Comparison of ENCODE assay signal across 16 cellular contexts in the genomic region with DNA sequence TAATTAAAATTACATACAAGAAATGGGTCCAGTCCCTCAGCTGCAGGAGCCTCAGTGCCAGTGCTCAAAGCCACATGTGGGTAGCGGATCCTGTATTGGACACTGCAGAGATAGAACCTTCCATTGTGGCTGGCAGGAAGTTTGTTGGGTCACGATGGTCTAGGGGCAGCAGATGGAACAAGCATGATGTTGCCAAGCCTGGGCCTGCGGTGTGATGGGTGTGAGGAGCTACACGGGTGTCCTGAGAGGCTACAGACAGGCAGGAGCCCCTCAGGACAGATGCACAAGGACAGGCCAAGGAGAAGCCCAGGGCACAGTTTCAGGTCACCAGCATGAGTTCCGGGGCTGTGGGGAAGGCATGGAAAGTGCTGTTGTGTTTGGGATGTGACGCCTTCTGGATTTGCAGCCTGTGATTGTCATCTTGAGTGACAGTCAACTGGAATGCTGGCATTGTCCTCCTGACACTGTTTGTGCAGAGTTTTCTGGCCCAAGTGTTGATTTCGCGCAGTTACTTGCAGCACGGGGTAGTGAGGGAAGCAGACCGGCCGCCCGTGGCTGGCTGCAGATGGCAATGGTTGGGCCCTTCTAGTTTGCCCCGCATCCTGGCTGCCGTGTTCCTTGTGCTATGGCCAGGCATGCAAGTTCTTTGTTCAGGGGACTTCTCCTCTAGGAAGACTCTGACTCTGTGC.
DNase-seq lines count a peak whose midpoint lies in the region; ATAC-seq and TF ChIP-seq lines count a peak whose summit lies in the region.
"Had no signal": no experiment of that assay in that cellular context is flagged by ENCODE, and none has a peak within 500 bp of the region (broad histone marks: within the 10 kb centered on the region; RNA-seq: fewer than 3 reads in every experiment).

No MANE protein-coding gene starts in this region.

- intact Hi-C loops in CD4-positive, alpha-beta T cell (cut with DNase I, micrococcal nuclease): loop anchor here in 1 of 2 experiments (10.0 kb wide), 1 partner anchor 308 kb away; no protein-coding TSS in a partner anchor
- intact Hi-C loops in dorsolateral prefrontal cortex (cut with DNase I) (loop anchor here (5.0 kb wide), 3 partner anchors 105 to 210 kb away; no protein-coding TSS in a partner anchor), psoas muscle (cut with DNase I) (loop anchor here in 1 of 2 donors (5.0 kb wide), 1 partner anchor 40 kb away; no protein-coding TSS in a partner anchor)

- POLR2A ChIA-PET in CD4-positive, alpha-beta T cell (lab: Charles Lee): no interaction called here

- no peak overlapping the region for H3K27ac ChIP-seq in CD4-positive, alpha-beta T cell (ENCODE audit: low read depth, low read length)
- H3K27ac ChIP-seq in dorsolateral prefrontal cortex: peak overlapping the region in 56 of 59 donors; percentile 14 to 89 (median 70)
- H3K27ac ChIP-seq in psoas muscle: no peak overlapping the region

- H3K9me3 ChIP-seq in CD4-positive, alpha-beta T cell (ENCODE audit: control insufficient read depth, low read length): no peaks in the 10 kb centered on the region
- no peaks in the 10 kb centered on the region for H3K9me3 ChIP-seq in T-helper 17 cell (ENCODE audit: control insufficient read depth, low read length, poor library complexity, severe bottlenecking)
- no peaks in the 10 kb centered on the region for H3K9me3 ChIP-seq in psoas muscle

- no peaks in the 10 kb centered on the region for H3K36me3 ChIP-seq in psoas muscle (ENCODE audit: insufficient read depth in 1 of 2, low read depth in 1 of 2)

- no peaks in the 10 kb centered on the region for H3K9me3 Mint-ChIP-seq in CD4-positive, alpha-beta T cell
- H3K9me3 Mint-ChIP-seq: GM23338 had no signal

- TF ChIP-seq CTCF in CD4-positive, alpha-beta T cell (IDR thresholded peaks at IDR 0.05): no peak
- TF ChIP-seq CTCF in dorsolateral prefrontal cortex (IDR thresholded peaks at IDR 0.05 in 54 of 56, conservative IDR thresholded peaks at IDR 0.05 in 2 of 56; ENCODE audit: low read depth in 1 of 56, partially characterized antibody in 56 of 56) (no peak), psoas muscle (IDR thresholded peaks at IDR 0.05) (no peak)

- no peak for ATAC-seq in CD4-positive, alpha-beta T cell (ENCODE audit: poor library complexity)
- ATAC-seq in T-helper 17 cell (no peak), psoas muscle (no peak), HG03432 (IDR thresholded peaks at IDR 0.05; ENCODE audit: unreplicated experiment) (no peak)
- ATAC-seq: GM23338 had no signal

- H3K27me3 Mint-ChIP-seq in CD4-positive, alpha-beta T cell: no peaks in the 10 kb centered on the region
- H3K27me3 Mint-ChIP-seq in T-helper 17 cell: no peaks in the 10 kb centered on the region
- H3K27me3 Mint-ChIP-seq: CD4-positive, alpha-beta memory T cell had no signal

- no peaks in the 10 kb centered on the region for H3K4me1 ChIP-seq in psoas muscle

- no peak for DNase-seq in CD4-positive, alpha-beta T cell
- DNase-seq in T-helper 17 cell (no peak), dorsolateral prefrontal cortex (peak in 2 of 10 donors; percentile 36 to 55), pons (ENCODE audit: low spot score) (peak; percentile 61), HK-2 (ENCODE audit: unreplicated experiment) (no peak), NCI-H2196 (lab: John Stamatoyannopoulos, UW; ENCODE audit: unreplicated experiment) (no peak), psoas muscle (no peak)
- DNase-seq: AML-193; CD4-positive, alpha-beta memory T cell; DND-41; MM.1S; NCI-H1105; NCI-H187; SIG-M5 had no signal

- no peak overlapping the region for H3K4me3 Mint-ChIP-seq in CD4-positive, alpha-beta T cell
- H3K4me3 Mint-ChIP-seq in T-helper 17 cell: no peak overlapping the region
- H3K4me3 Mint-ChIP-seq: GM23338 had no signal

- CTCF ChIA-PET in CD4-positive, alpha-beta T cell (lab: Charles Lee): no interaction called here

- peaks cover 25% of the 10 kb centered on the region for H3K4me1 Mint-ChIP-seq in CD4-positive, alpha-beta T cell (ENCODE audit: low read depth)
- H3K4me1 Mint-ChIP-seq in T-helper 17 cell: peaks cover 34% of the 10 kb centered on the region

- peak overlapping the region; percentile 59 for H3K27ac Mint-ChIP-seq in CD4-positive, alpha-beta T cell
- H3K27ac Mint-ChIP-seq in T-helper 17 cell: peak overlapping the region; percentile 63

- WGBS in psoas muscle, 3 donors: 82 to 83% (median 83%) methylated on average over 14 of the region's 14 CpGs

- no peak overlapping the region for H3K4me3 ChIP-seq in dorsolateral prefrontal cortex
- no peak overlapping the region for H3K4me3 ChIP-seq in psoas muscle
- H3K4me3 ChIP-seq: GM23338 had no signal

- peaks cover 73% of the 10 kb centered on the region for H3K36me3 Mint-ChIP-seq in CD4-positive, alpha-beta T cell (ENCODE audit: low read depth)
- peaks cover 2% of the 10 kb centered on the region for H3K36me3 Mint-ChIP-seq in T-helper 17 cell (ENCODE audit: low read depth)

- no peaks in the 10 kb centered on the region for H3K27me3 ChIP-seq in CD4-positive, alpha-beta T cell (ENCODE audit: control insufficient read depth, insufficient read depth, low read length)
- H3K27me3 ChIP-seq in dorsolateral prefrontal cortex: no peaks in the 10 kb centered on the region
- no peaks in the 10 kb centered on the region for H3K27me3 ChIP-seq in psoas muscle (ENCODE audit: insufficient read depth in 3 of 3, low read length in 2 of 3)

Comparison
In these comparisons a context has a peak if more than half of its experiments do, and no peak if none do; other contexts are left out.
1. H3K27ac ChIP-seq: peak in dorsolateral prefrontal cortex (56 of 59); none in CD4-positive, alpha-beta T cell (single experiment) and psoas muscle (single experiment).